20 cellular contexts compared by ENCODE assay signal in the genomic region with DNA sequence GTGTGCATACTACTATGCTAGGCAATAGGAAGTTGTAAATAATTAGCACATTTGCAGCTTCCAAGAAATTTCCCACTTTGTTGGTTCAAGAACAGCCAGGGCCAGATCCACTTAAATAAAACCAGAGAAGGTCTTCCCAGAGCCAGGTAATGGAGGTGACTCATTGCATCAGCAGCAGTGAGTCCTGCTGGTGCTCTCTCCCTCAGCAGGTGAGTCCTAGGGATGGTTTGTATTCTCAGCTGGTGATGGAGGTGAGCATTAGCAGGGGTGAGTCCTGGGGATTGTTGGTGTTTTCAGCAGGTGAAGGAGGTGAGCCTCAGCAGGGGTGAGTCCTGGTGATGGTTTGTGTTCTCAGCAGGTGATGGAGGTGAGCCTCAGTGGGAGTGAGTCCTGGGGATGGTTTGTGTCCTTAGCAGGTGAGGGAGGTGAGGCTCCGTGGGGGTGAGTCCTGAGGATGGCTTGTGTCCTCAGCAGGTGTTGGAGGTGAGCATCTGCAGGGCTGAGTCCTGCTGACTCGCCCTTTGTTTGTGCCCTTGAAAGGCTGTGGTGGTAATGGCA.
"Had no signal": no experiment of that assay in that cellular context is flagged by ENCODE, and none has a peak within 500 bp of the region (broad histone marks: within the 10 kb centered on the region; RNA-seq: fewer than 3 reads in every experiment).

No MANE protein-coding gene starts in this region.

- H3K27me3 ChIP-seq: hepatocyte, thyroid gland, vagina had no signal

- H3K4me3 Mint-ChIP-seq: naive thymus-derived CD8-positive, alpha-beta T cell; neural crest cell; type B pancreatic cell had no signal

- H3K4me1 ChIP-seq: suprapubic skin, thyroid gland, vagina had no signal

- H3K4me2 ChIP-seq: hepatocyte had no signal

- H3K9me3 ChIP-seq: suprapubic skin, thyroid gland had no signal

- ATAC-seq: left colon; left ventricle myocardium superior; mucosa of descending colon; naive thymus-derived CD8-positive, alpha-beta T cell; right cardiac atrium; stimulated activated naive CD8-positive, alpha-beta T cell treated with anti-CD3 and anti-CD28 coated beads, Interleukin-15, Interleukin-2, amounts not matched to agents 100 U/mL and 50 U/mL, for 24 hours had no signal

- H3K27ac Mint-ChIP-seq: naive thymus-derived CD8-positive, alpha-beta T cell; type B pancreatic cell had no signal

- H2AFZ ChIP-seq: hepatocyte had no signal

- H3K36me3 ChIP-seq: suprapubic skin, thyroid gland, vagina had no signal

- H3K36me3 Mint-ChIP-seq: type B pancreatic cell had no signal

- H3K79me2 ChIP-seq: hepatocyte had no signal

- H3K27ac ChIP-seq: epithelial cell of prostate, hepatocyte, suprapubic skin, thyroid gland, vagina had no signal

- H3K4me1 Mint-ChIP-seq: naive thymus-derived CD8-positive, alpha-beta T cell; neural crest cell had no signal

- H3K4me3 ChIP-seq: hepatocyte, mucosa of descending colon, suprapubic skin, thyroid gland, vagina had no signal

- DNase-seq: effector memory CD4-positive, alpha-beta T cell; foreskin melanocyte; kidney; left colon; left ventricle myocardium superior; mucosa of descending colon; naive thymus-derived CD8-positive, alpha-beta T cell; posterior cingulate gyrus; right cardiac atrium; small intestine; stimulated activated CD4-positive, alpha-beta T cell treated with anti-CD3 and anti-CD28 coated beads, Interleukin-12 subunit alpha, Interleukin-12 subunit beta, amount 100 ng/mL, for 4 hours; stimulated activated CD4-positive, alpha-beta T cell treated with anti-CD3 and anti-CD28 coated beads, Interleukin-2, amount 100 ng/mL, for 48 hours; stimulated activated naive CD8-positive, alpha-beta T cell treated with anti-CD3 and anti-CD28 coated beads, Interleukin-15, Interleukin-2, amounts not matched to agents 100 U/mL and 50 U/mL, for 24 hours; thyroid gland had no signal
